11 cellular contexts compared by ENCODE assay signal in the genomic region with DNA sequence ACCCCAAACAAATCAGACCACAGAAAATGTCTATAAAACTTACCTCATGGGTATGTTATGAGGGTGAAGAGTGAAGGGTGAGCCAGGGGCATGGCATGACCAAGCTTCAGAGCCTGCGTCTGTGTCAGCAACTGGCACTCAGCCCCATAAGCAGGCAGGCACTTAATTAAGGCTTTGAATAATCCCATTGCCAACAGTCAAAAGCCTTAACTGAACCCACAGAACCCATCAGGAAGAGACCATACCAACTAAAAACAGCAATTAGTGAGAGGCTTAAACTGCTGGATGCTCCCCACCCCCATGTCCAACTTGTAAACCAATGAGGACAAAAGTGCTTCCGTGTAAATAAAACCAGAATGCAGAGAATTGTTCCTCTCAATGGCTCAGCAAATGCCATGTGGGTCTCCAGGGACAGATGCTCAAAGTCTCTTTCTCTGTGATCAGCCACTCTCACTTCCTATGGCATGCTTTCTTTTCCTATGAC.
DNase-seq lines count a peak whose midpoint lies in the region; ATAC-seq and TF ChIP-seq lines count a peak whose summit lies in the region.
"Had no signal": no experiment of that assay in that cellular context is flagged by ENCODE, and none has a peak within 500 bp of the region (broad histone marks: within the 10 kb centered on the region; RNA-seq: fewer than 3 reads in every experiment).

No MANE protein-coding gene starts in this region.

- H3K4me2 ChIP-seq in GM23248 (ENCODE audit: unreplicated experiment) (peak overlapping the region; percentile 0), mammary epithelial cell (ENCODE audit: insufficient read depth, low read depth, low read length) (peak overlapping the region; percentile 65)

- H3K4me1 Mint-ChIP-seq in activated T-helper 17 cell treated with anti-CD3 and anti-CD28 coated beads, Interleukin-2, amount 50 U/mL, for 72 hours, result no peaks in the 10 kb centered on the region

- H3F3A ChIP-seq in GM23248 (ENCODE audit: insufficient read depth), result peaks cover 53% of the 10 kb centered on the region

- ATAC-seq in activated T-helper 17 cell treated with anti-CD3 and anti-CD28 coated beads, Interleukin-2, amount 50 U/mL, for 72 hours (replicated peaks), result no peak
- no peak for ATAC-seq in HG03097 (IDR thresholded peaks at IDR 0.05; ENCODE audit: low FRiP score, unreplicated experiment)
- ATAC-seq: activated CD4-positive, CD25-positive, alpha-beta regulatory T cell treated with anti-CD3 and anti-CD28 coated beads, Interleukin-2, amount 50 U/mL, for 24 hours; natural killer cell treated with Interleukin-12 subunit alpha and Interleukin-12 subunit beta and Interleukin-15 and Interleukin-18, amount 100 ng/mL, for 72 hours had no signal

- in situ Hi-C loops in GM23248 (cut with MboI), result no loop called here
- in situ Hi-C loops in mammary epithelial cell (cut with MboI; ENCODE audit: low sequenced_read_pairs in 2 of 2), result no loop called here

- H3K4me3 ChIP-seq in GM23248, result no peak overlapping the region
- H3K4me3 ChIP-seq in mammary epithelial cell (replicated peaks in 1 of 3; ENCODE audit: insufficient read depth in 1 of 3, low read depth in 2 of 3, low read length in 3 of 3), result no peak overlapping the region
- no peak overlapping the region for H3K4me3 ChIP-seq in skeletal muscle cell (ENCODE audit: low read depth, low read length)
- H3K4me3 ChIP-seq in coronary artery, result no peak overlapping the region

- peaks cover 59% of the 10 kb centered on the region for H3K4me1 ChIP-seq in GM23248 (ENCODE audit: insufficient read depth)
- H3K4me1 ChIP-seq in mammary epithelial cell (ENCODE audit: insufficient read depth, low read length), result peaks cover 30% of the 10 kb centered on the region

- no peak overlapping the region for H3K27ac Mint-ChIP-seq in activated T-helper 17 cell treated with anti-CD3 and anti-CD28 coated beads, Interleukin-2, amount 50 U/mL, for 72 hours
- H3K27ac Mint-ChIP-seq: natural killer cell treated with Interleukin-12 subunit alpha and Interleukin-12 subunit beta and Interleukin-15 and Interleukin-18, amount 100 ng/mL, for 72 hours had no signal

- H3K9ac ChIP-seq in GM23248 (peak overlapping the region; percentile 33), mammary epithelial cell (ENCODE audit: insufficient read depth, low read length) (no peak overlapping the region)

- intact Hi-C loops in mammary epithelial cell (cut with micrococcal nuclease), result no loop called here

- H3K9me3 ChIP-seq in GM23248 (ENCODE audit: low read depth) (no peaks in the 10 kb centered on the region), mammary epithelial cell (replicated peaks; ENCODE audit: insufficient read depth, low read length) (no peaks in the 10 kb centered on the region)

- H4K20me1 ChIP-seq in GM23248 (ENCODE audit: insufficient read depth) (no peaks in the 10 kb centered on the region), mammary epithelial cell (ENCODE audit: insufficient read depth, low read length) (no peaks in the 10 kb centered on the region)

- no peaks in the 10 kb centered on the region for H3K36me3 Mint-ChIP-seq in activated T-helper 17 cell treated with anti-CD3 and anti-CD28 coated beads, Interleukin-2, amount 50 U/mL, for 72 hours (ENCODE audit: low read depth)
- H3K36me3 Mint-ChIP-seq: natural killer cell treated with Interleukin-12 subunit alpha and Interleukin-12 subunit beta and Interleukin-15 and Interleukin-18, amount 100 ng/mL, for 72 hours had no signal

- no peak overlapping the region for H3K4me3 Mint-ChIP-seq in activated T-helper 17 cell treated with anti-CD3 and anti-CD28 coated beads, Interleukin-2, amount 50 U/mL, for 72 hours
- H3K4me3 Mint-ChIP-seq: natural killer cell treated with Interleukin-12 subunit alpha and Interleukin-12 subunit beta and Interleukin-15 and Interleukin-18, amount 100 ng/mL, for 72 hours had no signal

- H3K36me3 ChIP-seq in GM23248 (ENCODE audit: low read depth) (no peaks in the 10 kb centered on the region), mammary epithelial cell (ENCODE audit: insufficient read depth, low read length) (no peaks in the 10 kb centered on the region)

- no peaks in the 10 kb centered on the region for H3K9me2 ChIP-seq in GM23248 (ENCODE audit: insufficient read depth)

- BruUV-seq in mammary epithelial cell (replicated peaks; lab: Mats Ljungman, UMichigan), result no TSS peak

- H3K27me3 ChIP-seq in GM23248 (replicated peaks; ENCODE audit: insufficient read depth) (no peaks in the 10 kb centered on the region), mammary epithelial cell (ENCODE audit: insufficient read depth, low read length) (no peaks in the 10 kb centered on the region)

- DNase-seq in GM23248 (peak; percentile 88), NCI-H2081 treated with DMSO at 0.1 percent for 48 hours (lab: John Stamatoyannopoulos, UW) (peak; percentile 23), mammary epithelial cell (peak; percentile 68), skeletal muscle cell (ENCODE audit: low read depth) (peak; percentile 22), dedifferentiated amniotic fluid mesenchymal stem cell (ENCODE audit: extremely low spot score) (no peak), coronary artery (ENCODE audit: low spot score) (no peak)
- DNase-seq: stimulated activated naive CD4-positive, alpha-beta T cell treated with Interleukin-2 at 50 U/mL for 16 hours had no signal

- dilution Hi-C loops in mammary epithelial cell (cut with HindIII; ENCODE audit: low sequenced_read_pairs), result loop anchor here (5.0 kb wide), 1 partner anchor 69 kb away; no protein-coding TSS in a partner anchor

- CTCF ChIA-PET in mammary epithelial cell (lab: Charles Lee; ENCODE audit: low non-redundant PET), result no interaction called here

- peaks cover 24% of the 10 kb centered on the region for H3K27me3 Mint-ChIP-seq in activated T-helper 17 cell treated with anti-CD3 and anti-CD28 coated beads, Interleukin-2, amount 50 U/mL, for 72 hours

- 0 to 17% methylated on average over 2 of the region's 2 CpGs for WGBS in GM23248 (ENCODE audit: low coverage in 1 of 2, low lambda C conversion rate in 2 of 2, missing lambda C conversion rate in 2 of 2), 2 experiments
- WGBS in mammary epithelial cell (ENCODE audit: low coverage, missing lambda C conversion rate), result 50% methylated on average over 2 of the region's 2 CpGs

- H2AFZ ChIP-seq in GM23248 (no peak overlapping the region), mammary epithelial cell (ENCODE audit: low read depth, low read length) (no peak overlapping the region)

- H3K9me3 Mint-ChIP-seq in activated T-helper 17 cell treated with anti-CD3 and anti-CD28 coated beads, Interleukin-2, amount 50 U/mL, for 72 hours, result no peaks in the 10 kb centered on the region
- H3K9me3 Mint-ChIP-seq: natural killer cell treated with Interleukin-12 subunit alpha and Interleukin-12 subunit beta and Interleukin-15 and Interleukin-18, amount 100 ng/mL, for 72 hours had no signal

- H3K79me2 ChIP-seq in GM23248 (ENCODE audit: insufficient read depth) (peaks cover 27% of the 10 kb centered on the region), mammary epithelial cell (ENCODE audit: insufficient read depth, low read length) (peaks cover 64% of the 10 kb centered on the region)

- TF ChIP-seq CTCF in mammary epithelial cell (conservative IDR thresholded peaks at IDR 0.05 in 1 of 2, IDR thresholded peaks at IDR 0.05 in 1 of 2; ENCODE audit: extremely low read depth in 1 of 2, insufficient read depth in 1 of 2, low read depth in 1 of 2, low read length in 2 of 2), result no peak
- TF ChIP-seq CTCF in coronary artery (IDR thresholded peaks at IDR 0.05), result no peak

- H3K27ac ChIP-seq in GM23248, result peak overlapping the region; percentile 67
- H3K27ac ChIP-seq in mammary epithelial cell (ENCODE audit: insufficient read depth, low read depth, low read length), result no peak overlapping the region
- peak overlapping the region in 1 of 2 donors; percentile 25 for H3K27ac ChIP-seq in coronary artery

Comparison
In these comparisons a context has a peak if more than half of its experiments do, and no peak if none do; other contexts are left out.
1. DNase-seq: peak in GM23248 (single experiment), NCI-H2081 treated with DMSO at 0.1 percent for 48 hours (single experiment), mammary epithelial cell (single experiment) and skeletal muscle cell (single experiment); none in dedifferentiated amniotic fluid mesenchymal stem cell (single experiment) and coronary artery (single experiment).